In the genomic region with DNA sequence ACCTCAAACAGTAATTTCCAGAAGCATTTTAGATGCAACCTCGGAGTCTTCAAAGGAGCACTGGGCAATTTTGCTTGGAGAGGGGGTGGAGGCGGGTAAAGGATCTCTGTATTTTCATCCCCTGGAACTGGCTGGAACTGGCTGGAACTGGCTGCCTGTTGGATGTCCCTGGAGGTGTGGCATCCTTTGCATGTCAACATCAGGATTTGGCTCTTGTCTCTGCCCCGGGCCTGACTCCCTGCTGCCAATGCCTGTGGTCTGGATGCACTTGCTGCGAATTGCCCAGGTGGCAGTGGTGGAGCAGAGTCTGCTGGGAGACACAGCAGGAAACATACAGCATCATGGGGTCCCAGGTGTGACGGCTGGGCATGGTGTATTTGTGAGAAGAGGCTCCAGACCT, we compare ENCODE assay signal across 19 cellular contexts.
DNase-seq lines count a peak whose midpoint lies in the region; ATAC-seq and TF ChIP-seq lines count a peak whose summit lies in the region.
"Had no signal": no experiment of that assay in that cellular context is flagged by ENCODE, and none has a peak within 500 bp of the region (broad histone marks: within the 10 kb centered on the region; RNA-seq: fewer than 3 reads in every experiment).

No MANE protein-coding gene starts in this region.

- H3K27me3 Mint-ChIP-seq in endodermal cell (ENCODE audit: insufficient read depth) (no peaks in the 10 kb centered on the region), nephron (ENCODE audit: low read depth) (peaks cover 5% of the 10 kb centered on the region)
- H3K27me3 Mint-ChIP-seq in effector memory CD8-positive, alpha-beta T cell = peaks cover 8 to 9% of the 10 kb centered on the region in 2 donors
- H3K27me3 Mint-ChIP-seq: activated CD8-positive, alpha-beta T cell treated with anti-CD3 and anti-CD28 coated beads for 36 hours had no signal

- H3K4me1 Mint-ChIP-seq in endodermal cell (peaks cover 24% of the 10 kb centered on the region), nephron (peaks cover 40% of the 10 kb centered on the region)
- peaks cover 0 to 16% of the 10 kb centered on the region in 2 donors for H3K4me1 Mint-ChIP-seq in effector memory CD8-positive, alpha-beta T cell (ENCODE audit: low read depth in 2 of 2)

- no peak for TF ChIP-seq CTCF in endodermal cell (conservative IDR thresholded peaks at IDR 0.05)
- TF ChIP-seq CTCF in nephron (IDR thresholded peaks at IDR 0.05; ENCODE audit: unreplicated experiment in 3 of 3) = no peak

- H3K4me1 ChIP-seq in endodermal cell (ENCODE audit: control insufficient read depth, insufficient read depth, low read length) = peaks cover 26% of the 10 kb centered on the region

- H3K9ac ChIP-seq in endodermal cell (ENCODE audit: extremely low read depth, low read length, poor library complexity, severe bottlenecking) = no peak overlapping the region

- H3K9me3 ChIP-seq in endodermal cell (ENCODE audit: control insufficient read depth, low read length) = peaks cover 3% of the 10 kb centered on the region
- H3K9me3 ChIP-seq: esophagus muscularis mucosa, sigmoid colon, thyroid gland had no signal

- H3K9me3 Mint-ChIP-seq in endodermal cell (peaks cover 2% of the 10 kb centered on the region), nephron (no peaks in the 10 kb centered on the region)
- H3K9me3 Mint-ChIP-seq in effector memory CD8-positive, alpha-beta T cell = no peaks in the 10 kb centered on the region
- H3K9me3 Mint-ChIP-seq: activated CD8-positive, alpha-beta T cell treated with anti-CD3 and anti-CD28 coated beads for 36 hours; stimulated activated effector memory CD8-positive, alpha-beta T cell treated with anti-CD3 and anti-CD28 coated beads, Interleukin-12 subunit alpha, Interleukin-12 subunit beta, amount 100 ng/mL, for 72 hours had no signal

- peak; percentile 20 for DNase-seq in COR-L47 (lab: John Stamatoyannopoulos, UW)
- peak; percentile 81 for DNase-seq in NCI-H2029 (lab: John Stamatoyannopoulos, UW)
- DNase-seq in endodermal cell = peak; percentile 50
- no peak for DNase-seq in effector memory CD8-positive, alpha-beta T cell
- no peak for DNase-seq in occipital lobe (lab: John Stamatoyannopoulos, UW)
- DNase-seq: activated naive CD4-positive, alpha-beta T cell treated with Interleukin-2 at 50 U/mL for 16 hours; activated T-cell treated with anti-CD3 and anti-CD28 coated beads, Interleukin-2, amount 50 U/mL, for 1 hour; H9; NCI-H146; nucleus accumbens; PC-9; sigmoid colon; thyroid gland had no signal

- H3K36me3 Mint-ChIP-seq in endodermal cell (ENCODE audit: low read depth) (no peaks in the 10 kb centered on the region), nephron (ENCODE audit: low read depth) (no peaks in the 10 kb centered on the region)
- no peaks in the 10 kb centered on the region for H3K36me3 Mint-ChIP-seq in effector memory CD8-positive, alpha-beta T cell (ENCODE audit: insufficient read depth)
- H3K36me3 Mint-ChIP-seq: stimulated activated effector memory CD8-positive, alpha-beta T cell treated with anti-CD3 and anti-CD28 coated beads, Interleukin-12 subunit alpha, Interleukin-12 subunit beta, amount 100 ng/mL, for 72 hours had no signal

- H3K4me3 Mint-ChIP-seq in endodermal cell (no peak overlapping the region), nephron (no peak overlapping the region)
- H3K4me3 Mint-ChIP-seq in effector memory CD8-positive, alpha-beta T cell = no peak overlapping the region
- H3K4me3 Mint-ChIP-seq: activated CD8-positive, alpha-beta T cell treated with anti-CD3 and anti-CD28 coated beads for 36 hours; H9; stimulated activated effector memory CD8-positive, alpha-beta T cell treated with anti-CD3 and anti-CD28 coated beads, Interleukin-12 subunit alpha, Interleukin-12 subunit beta, amount 100 ng/mL, for 72 hours had no signal

- no peak overlapping the region for H3K27ac ChIP-seq in endodermal cell (ENCODE audit: low read depth, low read length)
- H3K27ac ChIP-seq: esophagus muscularis mucosa, gastroesophageal sphincter, PC-9, sigmoid colon, thyroid gland had no signal

- H3K27ac Mint-ChIP-seq in endodermal cell (no peak overlapping the region), nephron (peak overlapping the region in 2 of 3 experiments; percentile 31 to 47)
- no peak overlapping the region for H3K27ac Mint-ChIP-seq in effector memory CD8-positive, alpha-beta T cell
- H3K27ac Mint-ChIP-seq: activated CD8-positive, alpha-beta T cell treated with anti-CD3 and anti-CD28 coated beads for 36 hours; stimulated activated effector memory CD8-positive, alpha-beta T cell treated with anti-CD3 and anti-CD28 coated beads, Interleukin-12 subunit alpha, Interleukin-12 subunit beta, amount 100 ng/mL, for 72 hours had no signal

- H3K4me3 ChIP-seq in endodermal cell (ENCODE audit: low read length) = no peak overlapping the region
- H3K4me3 ChIP-seq: esophagus muscularis mucosa, gastroesophageal sphincter, PC-9, sigmoid colon, thyroid gland had no signal

- H3K36me3 ChIP-seq in endodermal cell (ENCODE audit: control insufficient read depth, insufficient read depth, low read length) = no peaks in the 10 kb centered on the region
- H3K36me3 ChIP-seq: esophagus muscularis mucosa, gastroesophageal sphincter, sigmoid colon, thyroid gland had no signal

- no peaks in the 10 kb centered on the region for H3K27me3 ChIP-seq in endodermal cell (ENCODE audit: control insufficient read depth, insufficient read depth, low read length, poor library complexity, severe bottlenecking)
- H3K27me3 ChIP-seq: esophagus muscularis mucosa, gastroesophageal sphincter, sigmoid colon, thyroid gland had no signal

- 94 to 100% methylated on average over 2 to 5 of the region's 5 CpGs for WGBS in endodermal cell (ENCODE audit: insufficient coverage in 1 of 2, insufficient read length in 1 of 2), 2 experiments

- no peak for ATAC-seq in HG02885 (IDR thresholded peaks at IDR 0.05; ENCODE audit: poor library complexity, unreplicated experiment)
- ATAC-seq in effector memory CD8-positive, alpha-beta T cell (replicated peaks) = no peak
- ATAC-seq: activated CD8-positive, alpha-beta T cell treated with anti-CD3 and anti-CD28 coated beads for 36 hours; gastroesophageal sphincter; stimulated activated effector memory CD8-positive, alpha-beta T cell treated with anti-CD3 and anti-CD28 coated beads, Interleukin-12 subunit alpha, Interleukin-12 subunit beta, amount 100 ng/mL, for 72 hours had no signal

Comparison
In these comparisons a context has a peak if more than half of its experiments do, and no peak if none do; other contexts are left out.
1. DNase-seq: peak in COR-L47 (single experiment), NCI-H2029 (single experiment) and endodermal cell (single experiment); none in effector memory CD8-positive, alpha-beta T cell (0 of 3) and occipital lobe (single experiment).
2. H3K27ac Mint-ChIP-seq: peak in nephron (2 of 3); none in endodermal cell (single experiment) and effector memory CD8-positive, alpha-beta T cell (0 of 2).